9 cellular contexts compared by ENCODE assay signal in genomic region chr3:126959921-126960603, GRCh38. TPM values are rescaled to one million over a fixed set of nuclear protein-coding genes. Genes with fewer than 3 reads are reported as not detected.
A peak's percentile ranks its signal among the peaks of the same experiment; 100 is the strongest.
DNase-seq lines count a peak whose midpoint lies in the region; ATAC-seq and TF ChIP-seq lines count a peak whose summit lies in the region.
"Had no signal": no experiment of that assay in that cellular context is flagged by ENCODE, and none has a peak within 500 bp of the region (broad histone marks: within the 10 kb centered on the region; RNA-seq: fewer than 3 reads in every experiment).

No MANE protein-coding gene starts in this region.

- TF ChIP-seq CTCF in PC-3 (conservative IDR thresholded peaks at IDR 0.05; ENCODE audit: low read depth, low read length), result peak; percentile 65

- no peak overlapping the region for H3K4me3 Mint-ChIP-seq in activated CD8-positive, alpha-beta T cell treated with anti-CD3 and anti-CD28 coated beads, Interleukin-2, amount 10 ng/mL, durations not matched to agents 7 days and 5 days

- H3K27me3 Mint-ChIP-seq in activated CD8-positive, alpha-beta T cell treated with anti-CD3 and anti-CD28 coated beads, Interleukin-2, amount 10 ng/mL, durations not matched to agents 7 days and 5 days (ENCODE audit: low read depth), result no peaks in the 10 kb centered on the region

- peak overlapping the region; percentile 48 for H3K9ac ChIP-seq in PC-3 (ENCODE audit: low read length)

- no peaks in the 10 kb centered on the region for H3F3A ChIP-seq in PC-3 (ENCODE audit: low read length, unreplicated experiment)

- DNase-seq in GM04504 (ENCODE audit: low read depth), result peak; percentile 40
- peak; percentile 83 for DNase-seq in PC-3
- DNase-seq in pulmonary artery endothelial cell (ENCODE audit: low read depth, low spot score), result peak; percentile 30
- no peak for DNase-seq in activated CD4-positive, alpha-beta T cell treated with anti-CD3 and anti-CD28 coated beads for 1 hour
- no peak for DNase-seq in activated CD8-positive, alpha-beta T cell treated with anti-CD3 and anti-CD28 coated beads, Interleukin-2, amount 10 ng/mL, durations not matched to agents 7 days and 5 days
- no peak for DNase-seq in G401 (ENCODE audit: low spot score)
- DNase-seq in SHP77 (lab: John Stamatoyannopoulos, UW), result no peak
- DNase-seq: Kasumi-1 had no signal

- intact Hi-C loops in PC-3 (cut with micrococcal nuclease), result loop anchor here (2.0 to 10.0 kb wide), 3 partner anchors 33 to 207 kb away; no protein-coding TSS in a partner anchor

- no peaks in the 10 kb centered on the region for H3K36me3 Mint-ChIP-seq in activated CD8-positive, alpha-beta T cell treated with anti-CD3 and anti-CD28 coated beads, Interleukin-2, amount 10 ng/mL, durations not matched to agents 7 days and 5 days (ENCODE audit: low read depth)

- H3K4me1 ChIP-seq in PC-3 (ENCODE audit: insufficient read depth, low read length) (peaks cover 27% of the 10 kb centered on the region), esophagus (ENCODE audit: control insufficient read depth in 2 of 2, insufficient read depth in 2 of 2, low read length in 1 of 2) (peaks cover 0 to 36% of the 10 kb centered on the region in 2 donors)

- H3K36me3 ChIP-seq in PC-3 (ENCODE audit: low read depth, low read length) (no peaks in the 10 kb centered on the region), esophagus (ENCODE audit: control insufficient read depth in 2 of 2, insufficient read depth in 2 of 2, low read length in 1 of 2) (no peaks in the 10 kb centered on the region)

- in situ Hi-C loops in G401 (cut with HindIII; ENCODE audit: low sequenced_read_pairs), result no loop called here

- 56 to 67% methylated on average over 17 of the region's 17 CpGs for WGBS in esophagus, 2 donors

- H3K4me2 ChIP-seq in PC-3 (ENCODE audit: low read length), result peak overlapping the region; percentile 65

- no TSS peak for BruUV-seq in PC-3 (replicated peaks; lab: Mats Ljungman, UMichigan)

- no peaks in the 10 kb centered on the region for H3K9me3 Mint-ChIP-seq in activated CD8-positive, alpha-beta T cell treated with anti-CD3 and anti-CD28 coated beads, Interleukin-2, amount 10 ng/mL, durations not matched to agents 7 days and 5 days (ENCODE audit: insufficient read depth)

- no peaks in the 10 kb centered on the region for H3K9me2 ChIP-seq in PC-3 (replicated peaks; ENCODE audit: low read length)

- CTCF ChIA-PET in PC-3 (lab: Charles Lee), result interaction anchor here (0.6 to 0.8 kb wide), 2 partner anchors 101 to 225 kb away, joined by 3 read pairs; no protein-coding TSS in a partner anchor
- CTCF ChIA-PET in activated CD8-positive, alpha-beta T cell treated with anti-CD3 and anti-CD28 coated beads, Interleukin-2, amount 10 ng/mL, durations not matched to agents 7 days and 5 days (lab: Charles Lee), result no interaction called here

- H3K27ac ChIP-seq in PC-3 (ENCODE audit: low read length), result peak overlapping the region; percentile 89
- H3K27ac ChIP-seq in esophagus (ENCODE audit: low read depth in 2 of 2, low read length in 1 of 2), result peak overlapping the region; percentile 60 to 84

- POLR2A ChIA-PET in PC-3 (lab: Charles Lee; ENCODE audit: unreplicated experiment), result interaction anchor here (0.6 kb wide), 1 partner anchor 19 kb away, joined by 5 read pairs; no protein-coding TSS in a partner anchor
- POLR2A ChIA-PET in activated CD8-positive, alpha-beta T cell treated with anti-CD3 and anti-CD28 coated beads, Interleukin-2, amount 10 ng/mL, durations not matched to agents 7 days and 5 days (lab: Charles Lee), result no interaction called here

- ATAC-seq in PC-3, result peak; percentile 79
- ATAC-seq in activated CD8-positive, alpha-beta T cell treated with anti-CD3 and anti-CD28 coated beads, Interleukin-2, amount 10 ng/mL, durations not matched to agents 7 days and 5 days, result no peak

- H3K4me3 ChIP-seq in PC-3 (ENCODE audit: low read length), result no peak overlapping the region
- H3K4me3 ChIP-seq in esophagus (ENCODE audit: low read depth in 1 of 2, low read length in 2 of 2), result no peak overlapping the region

- H2AFZ ChIP-seq in PC-3 (ENCODE audit: low read length), result peak overlapping the region; percentile 53; the same call in 1 of the 2 replicates

- no peaks in the 10 kb centered on the region for H3K9me3 ChIP-seq in PC-3 (ENCODE audit: low read length)
- no peaks in the 10 kb centered on the region for H3K9me3 ChIP-seq in esophagus (ENCODE audit: control insufficient read depth in 2 of 2, insufficient read depth in 1 of 2, low read depth in 1 of 2, low read length in 1 of 2)

- no peak overlapping the region for H3K27ac Mint-ChIP-seq in activated CD8-positive, alpha-beta T cell treated with anti-CD3 and anti-CD28 coated beads, Interleukin-2, amount 10 ng/mL, durations not matched to agents 7 days and 5 days

- H4K20me1 ChIP-seq in PC-3 (ENCODE audit: low read length), result no peaks in the 10 kb centered on the region

- no peaks in the 10 kb centered on the region for H3K27me3 ChIP-seq in PC-3 (ENCODE audit: low read length)
- H3K27me3 ChIP-seq in esophagus (ENCODE audit: control insufficient read depth in 1 of 2, insufficient read depth in 2 of 2, low read length in 2 of 2), result no peaks in the 10 kb centered on the region

- no peaks in the 10 kb centered on the region for H3K4me1 Mint-ChIP-seq in activated CD8-positive, alpha-beta T cell treated with anti-CD3 and anti-CD28 coated beads, Interleukin-2, amount 10 ng/mL, durations not matched to agents 7 days and 5 days (ENCODE audit: low read depth)

- H3K79me2 ChIP-seq in PC-3 (ENCODE audit: low read length), result no peaks in the 10 kb centered on the region

RNA-seq across cellular contexts. Expression of gene PLXNA1, which starts 22.9 kb away (rescaled TPM):
- total RNA-seq in PC-3 (2014; rRNA removed) (30.0 and 38.0 TPM in 2 replicates), pulmonary artery endothelial cell (26.1 and 31.2 TPM in 2 replicates)
- polyA plus RNA-seq in esophagus, result 10 to 100 TPM in 1 of 2 donors, 1 to 10 TPM in 1; 7.9 to 13.6 TPM
- 1 to 10 TPM; 2.4 to 2.7 TPM for total RNA-seq in activated CD8-positive, alpha-beta T cell treated with anti-CD3 and anti-CD28 coated beads, Interleukin-2, amount 10 ng/mL, durations not matched to agents 7 days and 5 days
- 23.4 and 32.1 TPM in 2 replicates for total RNA-seq in G401 (2014; rRNA removed; shearing (Covaris generic))

Comparison
In these comparisons a context has a peak if more than half of its experiments do, and no peak if none do; other contexts are left out.
1. DNase-seq: peak in GM04504 (single experiment), PC-3 (single experiment) and pulmonary artery endothelial cell (single experiment); none in activated CD4-positive, alpha-beta T cell treated with anti-CD3 and anti-CD28 coated beads for 1 hour (single experiment), activated CD8-positive, alpha-beta T cell treated with anti-CD3 and anti-CD28 coated beads, Interleukin-2, amount 10 ng/mL, durations not matched to agents 7 days and 5 days (single experiment), G401 (single experiment) and SHP77 (0 of 2).